8 cellular contexts compared by ENCODE assay signal in the genomic region with DNA sequence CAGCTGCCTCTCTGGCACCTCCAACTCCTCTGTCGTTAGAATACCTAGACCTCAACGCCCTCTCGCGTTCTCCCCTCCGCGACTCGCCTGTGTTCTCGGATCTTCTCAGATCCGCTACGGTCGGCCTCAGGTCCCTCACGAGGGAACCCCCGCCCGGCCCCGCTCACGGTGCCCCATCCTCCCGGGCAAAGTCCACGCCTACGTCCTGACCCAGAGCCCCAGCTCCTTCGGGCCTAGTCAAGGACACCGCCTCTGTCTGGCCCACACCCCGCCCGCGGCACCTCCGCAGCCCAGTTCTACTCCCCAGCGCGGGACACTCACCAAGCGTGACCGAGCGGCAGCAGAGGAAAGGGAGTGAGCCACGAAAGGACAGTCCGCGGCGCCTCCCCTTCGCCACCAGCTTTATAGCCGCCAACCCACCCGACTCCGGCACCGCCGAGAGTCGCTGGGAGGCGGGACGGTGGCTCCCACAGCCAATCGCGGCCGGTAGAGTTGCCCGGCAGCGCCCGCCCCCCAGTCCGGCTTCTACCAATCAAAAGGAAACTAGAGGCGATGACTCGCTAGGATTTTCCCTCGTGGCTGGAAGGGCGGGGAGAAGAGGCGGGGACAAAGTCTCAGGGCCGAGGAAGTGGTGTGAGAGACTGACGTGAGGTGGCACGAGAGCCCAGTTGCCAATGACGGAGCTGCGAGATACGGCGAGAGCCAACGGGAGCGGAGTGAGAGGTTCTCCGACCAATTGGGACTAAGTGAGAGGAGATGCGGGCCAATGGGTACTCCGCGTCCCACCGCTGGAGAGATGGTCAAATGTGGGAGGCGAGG. TPM values are rescaled to one million over a fixed set of nuclear protein-coding genes. Genes with fewer than 3 reads are reported as not detected.
A peak's percentile ranks its signal among the peaks of the same experiment; 100 is the strongest.
DNase-seq lines count a peak whose midpoint lies in the region; ATAC-seq and TF ChIP-seq lines count a peak whose summit lies in the region.

A gene (minus strand): TSS at position 378 of the 819 bp plus-strand sequence. CDS start 14,447 bp downstream, outside the sequence.

- peak within 1 kb of the TSS; percentile 86 for H2AFZ ChIP-seq in KMS-11 (ENCODE audit: low read depth)

- H3K27ac ChIP-seq in KMS-11 (peak within 1 kb of the TSS; percentile 83), Peyer's patch (peak within 1 kb of the TSS; percentile 94 to 96 (median 95)), esophagus (ENCODE audit: low read depth in 2 of 2, low read length in 1 of 2) (peak within 1 kb of the TSS; percentile 93 to 95)

- peak; percentile 97 to 98 for TF ChIP-seq POLR2A in Peyer's patch (IDR thresholded peaks at IDR 0.05)

- peaks cover 45% of the 10 kb centered on the region for H3K79me2 ChIP-seq in KMS-11 (ENCODE audit: insufficient read depth, low read depth)

- H3K4me2 ChIP-seq in KMS-11, result peak within 1 kb of the TSS; percentile 83

- H3K9ac ChIP-seq in KMS-11 (peak within 1 kb of the TSS; percentile 88), mucosa of stomach (ENCODE audit: low read length) (peak within 1 kb of the TSS; percentile 94)

- H3K4me3 ChIP-seq in KMS-11 (IDR thresholded peaks at IDR 0.05; ENCODE audit: insufficient read depth, low read depth, low read length) (no peak within 1 kb of the TSS), Peyer's patch (peak within 1 kb of the TSS; percentile 83 to 89 (median 84)), esophagus (ENCODE audit: low read depth in 1 of 2, low read length in 2 of 2) (peak within 1 kb of the TSS; percentile 81 to 91), mucosa of stomach (ENCODE audit: low read length) (peak within 1 kb of the TSS; percentile 89)

- TF ChIP-seq CTCF in KMS-11 (conservative IDR thresholded peaks at IDR 0.05; ENCODE audit: low read depth, low read length) (no peak), Peyer's patch (IDR thresholded peaks at IDR 0.05) (no peak)

- 0% methylated on average over 70 of the region's 70 CpGs for WGBS in esophagus, 2 donors

- H3K4me1 ChIP-seq in KMS-11 (ENCODE audit: low read depth, poor library complexity, severe bottlenecking) (peaks cover 28% of the 10 kb centered on the region), Peyer's patch (peaks cover 0 to 22% (median 0%) of the 10 kb centered on the region in 4 donors), esophagus (ENCODE audit: control insufficient read depth in 2 of 2, insufficient read depth in 2 of 2, low read length in 1 of 2) (peaks cover 0 to 2% of the 10 kb centered on the region in 2 donors), mucosa of stomach (ENCODE audit: control insufficient read depth, insufficient read depth, low read length) (peaks cover 32% of the 10 kb centered on the region)

- no peaks in the 10 kb centered on the region for H3K36me3 ChIP-seq in KMS-11 (ENCODE audit: insufficient read depth)
- H3K36me3 ChIP-seq in Peyer's patch, result no peaks in the 10 kb centered on the region
- no peaks in the 10 kb centered on the region for H3K36me3 ChIP-seq in esophagus (ENCODE audit: control insufficient read depth in 2 of 2, insufficient read depth in 2 of 2, low read length in 1 of 2)
- H3K36me3 ChIP-seq in mucosa of stomach (ENCODE audit: control insufficient read depth, insufficient read depth, low read length), result no peaks in the 10 kb centered on the region

- peak; percentile 94 for DNase-seq in DMS53 treated with DMSO at 0.1 percent for 48 hours (lab: John Stamatoyannopoulos, UW; ENCODE audit: unreplicated experiment)
- peak; percentile 96 to 99 (median 99) for DNase-seq in Peyer's patch
- DNase-seq in activated T-cell treated with anti-CD3 and anti-CD28 coated beads, Interleukin-2, amount 50 U/mL, for 48 hours, result peak; percentile 99
- peak; percentile 93 to 95 for DNase-seq in stimulated activated CD8-positive, alpha-beta memory T cell treated with anti-CD3 and anti-CD28 coated beads, Interleukin-7, amount 100 ng/mL, for 1 hour (ENCODE audit: low read depth in 2 of 2)

- no peaks in the 10 kb centered on the region for H3K27me3 ChIP-seq in KMS-11 (ENCODE audit: insufficient read depth, low read depth)
- H3K27me3 ChIP-seq in Peyer's patch, result no peaks in the 10 kb centered on the region
- no peaks in the 10 kb centered on the region for H3K27me3 ChIP-seq in esophagus (ENCODE audit: control insufficient read depth in 1 of 2, insufficient read depth in 2 of 2, low read length in 2 of 2)
- no peaks in the 10 kb centered on the region for H3K27me3 ChIP-seq in mucosa of stomach (ENCODE audit: control insufficient read depth, insufficient read depth, low read length)

- ATAC-seq in GM21737 (IDR thresholded peaks at IDR 0.05; ENCODE audit: unreplicated experiment), result peak; percentile 95

- H3K9me3 ChIP-seq in Peyer's patch (no peaks in the 10 kb centered on the region), esophagus (ENCODE audit: control insufficient read depth in 2 of 2, insufficient read depth in 1 of 2, low read depth in 1 of 2, low read length in 1 of 2) (no peaks in the 10 kb centered on the region), mucosa of stomach (ENCODE audit: control insufficient read depth, low read length) (no peaks in the 10 kb centered on the region)

- H4K20me1 ChIP-seq in KMS-11 (ENCODE audit: insufficient read depth), result no peaks in the 10 kb centered on the region

RNA-seq across cellular contexts. Expression of the gene that starts here (rescaled TPM):
- 100 to 1,000 TPM in 1 of 4 donors, 10 to 100 TPM in 3; 26.4 to 107 (median 66.4) TPM for total RNA-seq in Peyer's patch
- 100 to 1,000 TPM in 1 of 2 donors, 10 to 100 TPM in 1; 98.8 to 128 TPM for polyA plus RNA-seq in esophagus
